In genomic region chr2:138034536-138034935, GRCh38 we compare ENCODE assay signal across 31 cellular contexts.
"Had no signal": no experiment of that assay in that cellular context is flagged by ENCODE, and none has a peak within 500 bp of the region (broad histone marks: within the 10 kb centered on the region; RNA-seq: fewer than 3 reads in every experiment).

No MANE protein-coding gene starts in this region.

- H3K4me3 ChIP-seq: ascending aorta, body of pancreas, MG63, Peyer's patch, SJCRH30 had no signal

- H3K36me3 Mint-ChIP-seq: activated CD8-positive, alpha-beta memory T cell treated with anti-CD3 and anti-CD28 coated beads, Interleukin-2, amount 10 ng/mL, durations not matched to agents 7 days and 5 days; activated naive CD4-positive, alpha-beta T cell treated with anti-CD3 and anti-CD28 coated beads, Interleukin-2, amount 50 U/mL, for 24 hours had no signal

- DNase-seq: activated B cell treated with CpG ODN at 0.5 μM for 24 hours; activated CD4-positive, alpha-beta T cell treated with anti-CD3 and anti-CD28 coated beads for 1 hour; activated CD4-positive, alpha-beta T cell treated with anti-CD3 and anti-CD28 coated beads, Interleukin-2, amount 10 ng/mL, durations not matched to agents 24 days and 14 days; activated CD4-positive, alpha-beta T cell treated with anti-CD3 and anti-CD28 coated beads, Interleukin-2, amount 50 U/mL, for 48 hours; activated CD8-positive, alpha-beta memory T cell treated with anti-CD3 and anti-CD28 coated beads, Interleukin-2, amount 10 ng/mL, durations not matched to agents 7 days and 5 days; activated effector memory CD4-positive, alpha-beta T cell treated with Interleukin-2 at 50 U/mL for 16 hours; activated naive CD4-positive, alpha-beta T cell; activated T-cell treated with anti-CD3 and anti-CD28 coated beads, Interleukin-2, amount 50 U/mL, for 24 hours; amniotic stem cell; body of pancreas; central memory CD4-positive, alpha-beta T cell; MG63; MV-4-11; NCI-H1105; NCI-H1436; NCI-H1694 treated with DMSO at 0.1 percent for 48 hours; NCI-H2029 treated with DMSO at 0.1 percent for 48 hours; NCI-H345; NCI-H510A; NCI-H69; NK-92 treated with Interleukin-12 subunit alpha and Interleukin-12 subunit beta, amount 100 ng/mL, for 24 hours; Peyer's patch; Right ventricle myocardium superior; SJCRH30; T-helper 17 cell; T-helper 9 cell had no signal

- ATAC-seq: activated CD8-positive, alpha-beta memory T cell treated with anti-CD3 and anti-CD28 coated beads, Interleukin-2, amount 10 ng/mL, durations not matched to agents 7 days and 5 days; body of pancreas; T-helper 17 cell had no signal

- H3K4me2 ChIP-seq: KMS-11 had no signal

- H3K27me3 Mint-ChIP-seq: activated CD4-positive, alpha-beta T cell treated with anti-CD3 and anti-CD28 coated beads, Interleukin-2, amount 10 ng/mL, durations not matched to agents 24 days and 14 days; activated CD8-positive, alpha-beta memory T cell treated with anti-CD3 and anti-CD28 coated beads, Interleukin-2, amount 10 ng/mL, durations not matched to agents 7 days and 5 days; activated naive CD4-positive, alpha-beta T cell treated with anti-CD3 and anti-CD28 coated beads, Interleukin-2, amount 50 U/mL, for 24 hours; activated T-cell treated with anti-CD3 and anti-CD28 coated beads, Interleukin-2, amount 50 U/mL, for 24 hours; T-helper 17 cell had no signal

- H3K9me3 Mint-ChIP-seq: activated B cell treated with CpG ODN at 0.5 μM for 24 hours; activated CD4-positive, alpha-beta T cell treated with anti-CD3 and anti-CD28 coated beads, Interleukin-2, amount 10 ng/mL, durations not matched to agents 24 days and 14 days; activated naive CD4-positive, alpha-beta T cell treated with anti-CD3 and anti-CD28 coated beads, Interleukin-2, amount 50 U/mL, for 24 hours; activated T-cell treated with anti-CD3 and anti-CD28 coated beads, Interleukin-2, amount 50 U/mL, for 24 hours; activated T-helper 1 cell treated with anti-CD3 and anti-CD28 coated beads, Interleukin-12 subunit alpha, Interleukin-12 subunit beta, Interleukin-2, Interleukin-4 antibody, amounts not matched to agents 30 ng/mL and 10 ng/mL and 1 ng/mL, durations not matched to agents 14 hours and 24 hours and 36 hours had no signal

- H3K4me3 Mint-ChIP-seq: activated B cell treated with CpG ODN at 0.5 μM for 24 hours; activated CD4-positive, alpha-beta T cell treated with anti-CD3 and anti-CD28 coated beads, Interleukin-2, amount 10 ng/mL, durations not matched to agents 24 days and 14 days; activated CD8-positive, alpha-beta memory T cell treated with anti-CD3 and anti-CD28 coated beads, Interleukin-2, amount 10 ng/mL, durations not matched to agents 7 days and 5 days; activated naive CD4-positive, alpha-beta T cell treated with anti-CD3 and anti-CD28 coated beads, Interleukin-2, amount 50 U/mL, for 24 hours; activated T-cell treated with anti-CD3 and anti-CD28 coated beads, Interleukin-2, amount 50 U/mL, for 24 hours; activated T-helper 1 cell treated with anti-CD3 and anti-CD28 coated beads, Interleukin-12 subunit alpha, Interleukin-12 subunit beta, Interleukin-2, Interleukin-4 antibody, amounts not matched to agents 30 ng/mL and 10 ng/mL and 1 ng/mL, durations not matched to agents 14 hours and 24 hours and 36 hours; T-helper 17 cell had no signal

- H3K36me3 ChIP-seq: ascending aorta, MG63, Peyer's patch, SJCRH30 had no signal

- H3K27me3 ChIP-seq: ascending aorta, body of pancreas, MG63, Peyer's patch had no signal

- H3K27ac ChIP-seq: ascending aorta, body of pancreas, KMS-11, Peyer's patch, RWPE1, SJCRH30 had no signal

- H3K4me1 Mint-ChIP-seq: activated B cell treated with CpG ODN at 0.5 μM for 24 hours; activated CD4-positive, alpha-beta T cell treated with anti-CD3 and anti-CD28 coated beads, Interleukin-2, amount 10 ng/mL, durations not matched to agents 24 days and 14 days; activated CD8-positive, alpha-beta memory T cell treated with anti-CD3 and anti-CD28 coated beads, Interleukin-2, amount 10 ng/mL, durations not matched to agents 7 days and 5 days; activated naive CD4-positive, alpha-beta T cell treated with anti-CD3 and anti-CD28 coated beads, Interleukin-2, amount 50 U/mL, for 24 hours; T-helper 17 cell had no signal

- H3K4me1 ChIP-seq: body of pancreas, Peyer's patch, SJCRH30 had no signal

- H3K27ac Mint-ChIP-seq: activated B cell treated with CpG ODN at 0.5 μM for 24 hours; activated CD4-positive, alpha-beta T cell treated with anti-CD3 and anti-CD28 coated beads, Interleukin-2, amount 10 ng/mL, durations not matched to agents 24 days and 14 days; activated CD8-positive, alpha-beta memory T cell treated with anti-CD3 and anti-CD28 coated beads, Interleukin-2, amount 10 ng/mL, durations not matched to agents 7 days and 5 days; activated naive CD4-positive, alpha-beta T cell treated with anti-CD3 and anti-CD28 coated beads, Interleukin-2, amount 50 U/mL, for 24 hours; activated T-cell treated with anti-CD3 and anti-CD28 coated beads, Interleukin-2, amount 50 U/mL, for 24 hours; activated T-helper 1 cell treated with anti-CD3 and anti-CD28 coated beads, Interleukin-12 subunit alpha, Interleukin-12 subunit beta, Interleukin-2, Interleukin-4 antibody, amounts not matched to agents 30 ng/mL and 10 ng/mL and 1 ng/mL, durations not matched to agents 14 hours and 24 hours and 36 hours; T-helper 17 cell had no signal
